Comparison of ENCODE assay signal across 8 cellular contexts in genomic region chr4:122152699-122153328, GRCh38. TPM values are rescaled to one million over a fixed set of nuclear protein-coding genes. Genes with fewer than 3 reads are reported as not detected.
DNase-seq lines count a peak whose midpoint lies in the region; ATAC-seq lines count a peak whose summit lies in the region.

No MANE protein-coding gene starts in this region.

- H3K4me3 Mint-ChIP-seq in CD4-positive, CD25-positive, alpha-beta regulatory T cell: peak overlapping the region; percentile 93 to 99 (median 96)

- DNase-seq in CD4-positive, CD25-positive, alpha-beta regulatory T cell: peak in 2 of 3 donors; percentile 12 to 51
- DNase-seq in RPMI8226: peak; percentile 29
- peak; percentile 51 for DNase-seq in astrocyte of the hippocampus (ENCODE audit: low read depth, low spot score)
- peak in 48 of 51 donors; percentile 4 to 76 (median 40) for DNase-seq in hypothalamus (lab: John Stamatoyannopoulos, UW)
- DNase-seq in renal cortical epithelial cell (ENCODE audit: low read depth): peak; percentile 49
- DNase-seq in GM19240 (ENCODE audit: insufficient read length, low spot score): no peak

- no peaks in the 10 kb centered on the region for H3K27me3 ChIP-seq in CD4-positive, CD25-positive, alpha-beta regulatory T cell (ENCODE audit: control insufficient read depth, insufficient read depth, low read length)

- H3K36me3 Mint-ChIP-seq in CD4-positive, CD25-positive, alpha-beta regulatory T cell: peaks cover 24% of the 10 kb centered on the region

- peak overlapping the region; percentile 86 to 99 (median 98) for H3K27ac Mint-ChIP-seq in CD4-positive, CD25-positive, alpha-beta regulatory T cell

- no peaks in the 10 kb centered on the region for H3K9me3 ChIP-seq in CD4-positive, CD25-positive, alpha-beta regulatory T cell (ENCODE audit: control insufficient read depth in 2 of 2, low read length in 2 of 2)

- peaks cover 8% of the 10 kb centered on the region for H3K36me3 ChIP-seq in CD4-positive, CD25-positive, alpha-beta regulatory T cell (ENCODE audit: control insufficient read depth, insufficient read depth, low read length)

- ATAC-seq in CD4-positive, CD25-positive, alpha-beta regulatory T cell (ENCODE audit: low read depth in 2 of 2): peak; percentile 13 to 16
- ATAC-seq in GM19351 (IDR thresholded peaks at IDR 0.05; ENCODE audit: unreplicated experiment) (peak; percentile 35), HG03439 (IDR thresholded peaks at IDR 0.05; ENCODE audit: unreplicated experiment) (peak; percentile 50)

- peaks cover 35 to 80% (median 54%) of the 10 kb centered on the region in 4 donors for H3K4me1 Mint-ChIP-seq in CD4-positive, CD25-positive, alpha-beta regulatory T cell

- H3K4me1 ChIP-seq in CD4-positive, CD25-positive, alpha-beta regulatory T cell (ENCODE audit: control insufficient read depth, insufficient read depth, low read length, poor library complexity, severe bottlenecking): peaks cover 46% of the 10 kb centered on the region

- H3K9me3 Mint-ChIP-seq in CD4-positive, CD25-positive, alpha-beta regulatory T cell: peaks cover 0 to 1% (median 0%) of the 10 kb centered on the region in 7 donors

- no peaks in the 10 kb centered on the region for H3K27me3 Mint-ChIP-seq in CD4-positive, CD25-positive, alpha-beta regulatory T cell

- peak overlapping the region; percentile 91 for H3K27ac ChIP-seq in CD4-positive, CD25-positive, alpha-beta regulatory T cell (ENCODE audit: insufficient read depth, low read length, poor library complexity, severe bottlenecking)

- peak overlapping the region; percentile 90 for H3K4me3 ChIP-seq in CD4-positive, CD25-positive, alpha-beta regulatory T cell (ENCODE audit: low read depth, low read length)

RNA-seq across cellular contexts. Expression of gene BLTP1, which starts 0.7 kb away (rescaled TPM):
- 108 TPM for total RNA-seq in CD4-positive, CD25-positive, alpha-beta regulatory T cell
- 1 to 10 TPM; 6.2 to 7.4 (median 6.4) TPM for polyA plus RNA-seq in CD4-positive, CD25-positive, alpha-beta regulatory T cell
- total RNA-seq in renal cortical epithelial cell: 43.9 and 122 TPM in 2 replicates
